Comparison of ENCODE assay signal across 17 cellular contexts in genomic region chr1:11196945-11197344, GRCh38. TPM values are rescaled to one million over a fixed set of nuclear protein-coding genes. Genes with fewer than 3 reads are reported as not detected.
DNase-seq lines count a peak whose midpoint lies in the region; ATAC-seq, FAIRE-seq and TF ChIP-seq lines count a peak whose summit lies in the region.
"Had no signal": no experiment of that assay in that cellular context is flagged by ENCODE, and none has a peak within 500 bp of the region (broad histone marks: within the 10 kb centered on the region; RNA-seq: fewer than 3 reads in every experiment).

No MANE protein-coding gene starts in this region.

- no peak for DNase-seq in activated naive CD4-positive, alpha-beta T cell treated with anti-CD3 and anti-CD28 coated beads, Interleukin-2, amount 50 U/mL, for 16 hours
- no peak for DNase-seq in chondrocyte (ENCODE audit: low spot score)
- DNase-seq in islet precursor cell, result peak; percentile 62
- no peak for DNase-seq in stimulated activated effector memory CD8-positive, alpha-beta T cell treated with anti-CD3 and anti-CD28 coated beads, Interleukin-12 subunit alpha, Interleukin-12 subunit beta, amount 100 ng/mL, for 72 hours (ENCODE audit: low spot score in 2 of 2)
- DNase-seq in nucleus accumbens (lab: John Stamatoyannopoulos, UW), result no peak
- no peak for DNase-seq in HepG2 (ENCODE audit: low spot score)
- DNase-seq in caudate nucleus (lab: John Stamatoyannopoulos, UW), result no peak
- DNase-seq: AML-193; Caco-2; CD8-positive, alpha-beta memory T cell; DMS53; GM23248; H7 had no signal

- no peak for FAIRE-seq in HepG2 (lab: Jason Lieb, UNC)
- FAIRE-seq: GM18507 had no signal

- H2AFZ ChIP-seq in HepG2 (ENCODE audit: low read length), result no peak overlapping the region
- H2AFZ ChIP-seq: GM23248 had no signal

- no peaks in the 10 kb centered on the region for H3K4me1 Mint-ChIP-seq in activated naive CD4-positive, alpha-beta T cell treated with anti-CD3 and anti-CD28 coated beads, Interleukin-2, amount 50 U/mL, for 24 hours
- H3K4me1 Mint-ChIP-seq in chondrocyte (ENCODE audit: low read depth), result peaks cover 5% of the 10 kb centered on the region
- H3K4me1 Mint-ChIP-seq in stimulated activated effector memory CD8-positive, alpha-beta T cell treated with anti-CD3 and anti-CD28 coated beads, Interleukin-12 subunit alpha, Interleukin-12 subunit beta, amount 100 ng/mL, for 72 hours, result no peaks in the 10 kb centered on the region

- no peak overlapping the region for H3K4me3 ChIP-seq in HepG2 (replicated peaks in 1 of 3; ENCODE audit: insufficient read depth in 1 of 3, low read depth in 2 of 3, low read length in 3 of 3)
- H3K4me3 ChIP-seq: BLaER1, GM23248 had no signal

- no peak for TF ChIP-seq EP300 in HepG2 (IDR thresholded peaks at IDR 0.05; ENCODE audit: low read depth in 2 of 2, low read length in 2 of 2)
- TF ChIP-seq EP300 in HepG2 (CRISPR knock-in tag; IDR thresholded peaks at IDR 0.05; ENCODE audit: borderline replicate concordance), result no peak

- no peak for TF ChIP-seq POLR2A in HepG2 (IDR thresholded peaks at IDR 0.05; ENCODE audit: insufficient read depth in 1 of 2, low read depth in 2 of 2, low read length in 2 of 2)

- in situ Hi-C loops in HepG2 (cut with HindIII; ENCODE audit: extremely low pct_ligation_motif_present, low pct_unique_long_range_greater_than_20kb), result no loop called here

- intact Hi-C loops in HepG2 (cut with micrococcal nuclease; ENCODE audit: unreplicated experiment), result no loop called here

- H3K36me3 Mint-ChIP-seq in activated naive CD4-positive, alpha-beta T cell treated with anti-CD3 and anti-CD28 coated beads, Interleukin-2, amount 50 U/mL, for 24 hours, result peaks cover 18% of the 10 kb centered on the region
- peaks cover 29% of the 10 kb centered on the region for H3K36me3 Mint-ChIP-seq in chondrocyte (ENCODE audit: low read depth)
- H3K36me3 Mint-ChIP-seq in stimulated activated effector memory CD8-positive, alpha-beta T cell treated with anti-CD3 and anti-CD28 coated beads, Interleukin-12 subunit alpha, Interleukin-12 subunit beta, amount 100 ng/mL, for 72 hours, result peaks cover 100% of the 10 kb centered on the region

- no TSS peak for BruUV-seq in HepG2 (replicated peaks; lab: Mats Ljungman, UMichigan)

- POLR2A ChIA-PET in HepG2 (lab: Yijun Ruan, JAX), result no interaction called here

- no peak for TF ChIP-seq CTCF in chondrocyte (IDR thresholded peaks at IDR 0.05)
- no peak for TF ChIP-seq CTCF in HepG2 (CRISPR knock-in tag; IDR thresholded peaks at IDR 0.05)

- no peaks in the 10 kb centered on the region for H3K4me1 ChIP-seq in HepG2 (ENCODE audit: insufficient read depth, low read length)
- H3K4me1 ChIP-seq: Caco-2 had no signal

- H3K27me3 Mint-ChIP-seq in activated naive CD4-positive, alpha-beta T cell treated with anti-CD3 and anti-CD28 coated beads, Interleukin-2, amount 50 U/mL, for 24 hours, result no peaks in the 10 kb centered on the region
- H3K27me3 Mint-ChIP-seq in chondrocyte (ENCODE audit: low read depth), result no peaks in the 10 kb centered on the region
- H3K27me3 Mint-ChIP-seq: CD8-positive, alpha-beta memory T cell had no signal

- no peak overlapping the region for H3K9ac ChIP-seq in HepG2 (ENCODE audit: insufficient read depth, low read depth, low read length)
- H3K9ac ChIP-seq: BLaER1, GM23248 had no signal

- TF ChIP-seq RAD21 in HepG2 (CRISPR knock-in tag; IDR thresholded peaks at IDR 0.05), result no peak

- H3K79me2 ChIP-seq in HepG2 (ENCODE audit: insufficient read depth, low read length), result no peaks in the 10 kb centered on the region

- H3K27me3 ChIP-seq in HepG2 (ENCODE audit: control insufficient read depth in 1 of 2, insufficient read depth in 2 of 2, low read length in 2 of 2), result no peaks in the 10 kb centered on the region
- H3K27me3 ChIP-seq: BLaER1 had no signal

- no peaks in the 10 kb centered on the region for H4K20me1 ChIP-seq in HepG2 (ENCODE audit: insufficient read depth, low read length)

- no peak overlapping the region for H3K27ac ChIP-seq in HepG2 (ENCODE audit: extremely low read length, insufficient read depth, low read length)
- no peak overlapping the region for H3K27ac ChIP-seq in caudate nucleus (ENCODE audit: low read depth, low read length)
- H3K27ac ChIP-seq: 22Rv1, BLaER1, GM23248 had no signal

- no peak overlapping the region for H3K4me3 Mint-ChIP-seq in activated naive CD4-positive, alpha-beta T cell treated with anti-CD3 and anti-CD28 coated beads, Interleukin-2, amount 50 U/mL, for 24 hours
- no peak overlapping the region for H3K4me3 Mint-ChIP-seq in chondrocyte (ENCODE audit: unreplicated experiment)
- no peak overlapping the region for H3K4me3 Mint-ChIP-seq in stimulated activated effector memory CD8-positive, alpha-beta T cell treated with anti-CD3 and anti-CD28 coated beads, Interleukin-12 subunit alpha, Interleukin-12 subunit beta, amount 100 ng/mL, for 72 hours
- H3K4me3 Mint-ChIP-seq: CD8-positive, alpha-beta memory T cell had no signal

- CTCF ChIA-PET in HepG2 (lab: Yijun Ruan, JAX; ENCODE audit: low intra/inter-chr PET ratio, low total read pairs), result no interaction called here

- no peaks in the 10 kb centered on the region for H3K9me3 ChIP-seq in HepG2 (ENCODE audit: low read length)
- H3K9me3 ChIP-seq: BLaER1, Caco-2 had no signal

- ATAC-seq in stimulated activated effector memory CD8-positive, alpha-beta T cell treated with anti-CD3 and anti-CD28 coated beads, Interleukin-12 subunit alpha, Interleukin-12 subunit beta, amount 100 ng/mL, for 72 hours, result no peak
- no peak for ATAC-seq in HepG2

- WGBS in HepG2 (ENCODE audit: low lambda C conversion rate), result 100% methylated on average over 2 of the region's 2 CpGs

- H3K9me3 Mint-ChIP-seq in activated naive CD4-positive, alpha-beta T cell treated with anti-CD3 and anti-CD28 coated beads, Interleukin-2, amount 50 U/mL, for 24 hours, result no peaks in the 10 kb centered on the region
- H3K9me3 Mint-ChIP-seq in chondrocyte (ENCODE audit: low read depth), result no peaks in the 10 kb centered on the region
- no peaks in the 10 kb centered on the region for H3K9me3 Mint-ChIP-seq in stimulated activated effector memory CD8-positive, alpha-beta T cell treated with anti-CD3 and anti-CD28 coated beads, Interleukin-12 subunit alpha, Interleukin-12 subunit beta, amount 100 ng/mL, for 72 hours
- H3K9me3 Mint-ChIP-seq: CD8-positive, alpha-beta memory T cell had no signal

- peak overlapping the region; percentile 35 for H3K27ac Mint-ChIP-seq in activated naive CD4-positive, alpha-beta T cell treated with anti-CD3 and anti-CD28 coated beads, Interleukin-2, amount 50 U/mL, for 24 hours
- peak overlapping the region; percentile 23 for H3K27ac Mint-ChIP-seq in chondrocyte (ENCODE audit: unreplicated experiment)
- H3K27ac Mint-ChIP-seq in stimulated activated effector memory CD8-positive, alpha-beta T cell treated with anti-CD3 and anti-CD28 coated beads, Interleukin-12 subunit alpha, Interleukin-12 subunit beta, amount 100 ng/mL, for 72 hours, result peak overlapping the region; percentile 29

- peaks cover 26 to 68% of the 10 kb centered on the region in 2 experiments for H3K36me3 ChIP-seq in HepG2 (replicated peaks in 1 of 2; ENCODE audit: control insufficient read depth in 1 of 2, insufficient read depth in 2 of 2, low read length in 2 of 2)

- H3K4me2 ChIP-seq in HepG2 (ENCODE audit: low read depth, low read length), result no peak overlapping the region
- H3K4me2 ChIP-seq: BLaER1 had no signal

TF ChIP-seq in HepG2, 621 proteins besides CTCF, POLR2A, EP300 and RAD21 (continues in another document):
- TF ChIP-seq HIC2 (CRISPR knock-in tag; IDR thresholded peaks at IDR 0.05; ENCODE audit: low read depth) (no peak), GABPB1 (CRISPR knock-in tag; IDR thresholded peaks at IDR 0.05) (no peak), ZFP62 (CRISPR knock-in tag; IDR thresholded peaks at IDR 0.05) (no peak), FOXK1 (CRISPR knock-in tag; IDR thresholded peaks at IDR 0.05; ENCODE audit: borderline replicate concordance, low read depth) (no peak), ZNF335 (CRISPR knock-in tag; IDR thresholded peaks at IDR 0.05) (no peak), SMAD3 (CRISPR knock-in tag; IDR thresholded peaks at IDR 0.05) (no peak)

RNA-seq across cellular contexts. Expression of gene ANGPTL7, which starts 7.8 kb away (rescaled TPM):
- total RNA-seq in chondrocyte, result 0.15 TPM in 1 of 3 replicates, not detected in the others
- total RNA-seq in HepG2 (2016; rRNA removed; fragmentation: Illumina TruSeq; extraction: Trizol), result not detected in 2 replicates
- not detected in 2 replicates for total RNA-seq in HepG2 (2016; cell fraction: cytosol; rRNA removed; fragmentation: Illumina TruSeq; extraction: Trizol; ENCODE audit: low read depth)
- not detected in 2 replicates for total RNA-seq in HepG2 (2016; cell fraction: insoluble cytoplasmic fraction; rRNA removed; fragmentation: Illumina TruSeq; extraction: Trizol)
- not detected in 2 replicates for total RNA-seq in HepG2 (2016; cell fraction: membrane; rRNA removed; fragmentation: Illumina TruSeq; extraction: Trizol)
- total RNA-seq in HepG2 (2016; cell fraction: nucleus; rRNA removed; fragmentation: Illumina TruSeq; extraction: Trizol), result not detected in 2 replicates
- not detected in 2 replicates for polyA plus RNA-seq in HepG2 (2011; rRNA removed)
- polyA plus RNA-seq in HepG2 (2011; cell fraction: cytosol; rRNA removed), result not detected in 2 replicates
- not detected in 2 replicates for polyA plus RNA-seq in HepG2 (2011; cell fraction: nucleus; rRNA removed)
- not detected in 2 replicates for polyA plus RNA-seq in HepG2 (2012)
- not detected in 2 replicates for polyA plus RNA-seq in HepG2 (2016; cell fraction: cytosol; fragmentation: Illumina TruSeq; extraction: Trizol; ENCODE audit: low read depth)
- not detected in 2 replicates for polyA plus RNA-seq in HepG2 (2016; cell fraction: insoluble cytoplasmic fraction; fragmentation: Illumina TruSeq; extraction: Trizol; ENCODE audit: low read depth)
- not detected in 2 replicates for polyA plus RNA-seq in HepG2 (2016; cell fraction: membrane; fragmentation: Illumina TruSeq; extraction: Trizol; ENCODE audit: low read depth)
- polyA plus RNA-seq in HepG2 (2016; cell fraction: nucleus; fragmentation: Illumina TruSeq; extraction: Trizol; ENCODE audit: insufficient read depth, low read depth), result not detected in 2 replicates
- not detected in 2 replicates for polyA minus RNA-seq in HepG2 (2011; rRNA and poly(A)+ RNA removed; ENCODE audit: low replicate concordance)
- not detected in 2 replicates for polyA minus RNA-seq in HepG2 (2011; cell fraction: cytosol; rRNA and poly(A)+ RNA removed)
- polyA minus RNA-seq in HepG2 (2011; cell fraction: nucleus; rRNA and poly(A)+ RNA removed), result not detected in 2 replicates
- total RNA-seq: Caco-2; CD8-positive, alpha-beta memory T cell; GM23248; H7 had no signal
- polyA plus RNA-seq: CD8-positive, alpha-beta memory T cell; GM23248 had no signal
